8 cellular contexts compared by ENCODE assay signal in the genomic region with DNA sequence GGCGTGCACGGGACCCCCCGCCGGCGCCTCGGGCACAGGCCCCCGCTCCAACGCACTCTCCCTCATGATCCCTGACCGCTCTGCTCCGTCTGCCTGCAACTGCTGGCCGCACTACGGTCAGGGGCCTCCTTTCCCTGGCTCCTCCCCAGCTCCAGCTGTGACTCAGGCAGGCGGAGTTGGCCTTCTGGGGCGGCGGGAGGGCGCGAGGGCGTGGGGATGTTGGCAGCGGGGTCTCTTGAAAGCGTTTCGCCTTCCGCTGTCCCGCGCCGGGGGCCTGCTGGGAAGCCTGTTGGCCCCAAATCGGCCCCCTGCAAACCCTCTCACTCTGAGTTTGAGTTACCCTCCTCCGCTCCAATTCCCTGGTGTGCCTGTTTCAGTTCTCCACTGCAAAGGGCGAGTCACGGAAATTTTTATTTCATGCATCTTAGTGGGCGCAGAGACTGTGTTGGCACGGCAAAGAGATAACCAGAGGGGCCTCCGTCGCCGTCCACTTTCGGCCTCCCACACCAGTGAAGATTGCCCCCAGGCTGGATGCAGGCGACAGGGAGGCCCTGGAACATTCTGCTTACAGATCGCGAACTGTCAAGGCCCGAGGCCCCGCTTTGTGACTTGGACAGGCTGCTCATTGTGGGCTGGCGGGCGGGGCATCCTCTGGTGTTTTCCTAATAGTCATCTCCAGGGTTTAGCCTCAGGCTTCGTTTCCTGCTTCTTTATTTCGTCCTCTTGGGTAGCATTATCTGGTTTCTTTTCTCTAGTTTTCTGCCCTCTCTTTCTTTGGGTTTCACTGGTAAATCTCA. TPM values are rescaled to one million over a fixed set of nuclear protein-coding genes. Genes with fewer than 3 reads are reported as not detected.
DNase-seq lines count a peak whose midpoint lies in the region; ATAC-seq, FAIRE-seq and TF ChIP-seq lines count a peak whose summit lies in the region.

A gene with protein sequence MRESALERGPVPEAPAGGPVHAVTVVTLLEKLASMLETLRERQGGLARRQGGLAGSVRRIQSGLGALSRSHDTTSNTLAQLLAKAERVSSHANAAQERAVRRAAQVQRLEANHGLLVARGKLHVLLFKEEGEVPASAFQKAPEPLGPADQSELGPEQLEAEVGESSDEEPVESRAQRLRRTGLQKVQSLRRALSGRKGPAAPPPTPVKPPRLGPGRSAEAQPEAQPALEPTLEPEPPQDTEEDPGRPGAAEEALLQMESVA (minus strand): TSS at position 91 of the 797 bp plus-strand sequence. CDS start 25 bp downstream, at position 66.

- H3K27ac ChIP-seq in GM12878 (ENCODE audit: control insufficient read depth, insufficient read depth) (peak within 1 kb of the TSS; percentile 74), iPS DF 6.9 (ENCODE audit: low read length) (no peak within 1 kb of the TSS), smooth muscle cell (ENCODE audit: low read depth) (peak within 1 kb of the TSS; percentile 99)

- peaks cover 36% of the 10 kb centered on the region for H3K4me1 Mint-ChIP-seq in Calu3 (ENCODE audit: low read depth, unreplicated experiment)

- POLR2A ChIA-PET in GM12878 (lab: Charles Lee), result interaction anchor here (1.0 to 1.3 kb wide), 4 partner anchors 12 to 30 kb away, joined by 3 to 12 read pairs (median 4); no protein-coding TSS in a partner anchor

- peaks cover 24% of the 10 kb centered on the region for H3F3A ChIP-seq in smooth muscle cell (ENCODE audit: low read depth)

- peak within 1 kb of the TSS; percentile 93 for H3K27ac Mint-ChIP-seq in Calu3 (ENCODE audit: unreplicated experiment)

- H3K27me3 Mint-ChIP-seq in Calu3 (ENCODE audit: unreplicated experiment), result no peaks in the 10 kb centered on the region

- H3K79me2 ChIP-seq in GM12878 (ENCODE audit: control insufficient read depth, insufficient read depth, low read length), result no peaks in the 10 kb centered on the region
- peaks cover 14% of the 10 kb centered on the region for H3K79me2 ChIP-seq in smooth muscle cell (ENCODE audit: low read depth)

- DNase-seq in Calu3 (peak; percentile 77), NT2/D1 (ENCODE audit: low read depth, low spot score) (no peak), GM12878 (ENCODE audit: low read depth, low spot score) (peak; percentile 43), iPS DF 6.9 (ENCODE audit: low read depth, low spot score) (no peak), smooth muscle cell (lab: John Stamatoyannopoulos, UW; ENCODE audit: unreplicated experiment) (peak; percentile 80), BE2C (no peak), DMS153 treated with DMSO at 0.1 percent for 48 hours (lab: John Stamatoyannopoulos, UW; ENCODE audit: unreplicated experiment) (no peak)

- RAD21 ChIA-PET in GM12878 (lab: Charles Lee; ENCODE audit: unreplicated experiment), result interaction anchor here (1.0 to 1.6 kb wide), 4 partner anchors 31 to 58 kb away, joined by 3 to 6 read pairs (median 4); no protein-coding TSS in a partner anchor

- H3K4me1 ChIP-seq in NT2/D1 (ENCODE audit: insufficient read depth, insufficient read length) (peaks cover 3% of the 10 kb centered on the region), GM12878 (ENCODE audit: control insufficient read depth, insufficient read depth, low read length) (peaks cover 26% of the 10 kb centered on the region), iPS DF 6.9 (ENCODE audit: control insufficient read depth, insufficient read depth, low read length) (peaks cover 4% of the 10 kb centered on the region; the same call in 1 of the 2 replicates), smooth muscle cell (ENCODE audit: low read depth) (peaks cover 35% of the 10 kb centered on the region), BE2C (no peaks in the 10 kb centered on the region)

- peak; percentile 84 for FAIRE-seq in GM12878 (lab: Jason Lieb, UNC)

- H2AFZ ChIP-seq in GM12878 (ENCODE audit: control insufficient read depth, low read depth, low read length), result peak within 1 kb of the TSS; percentile 73
- peak within 1 kb of the TSS; percentile 61 for H2AFZ ChIP-seq in smooth muscle cell (ENCODE audit: low read depth)

- intact Hi-C loops in Calu3 (cut with micrococcal nuclease; ENCODE audit: unreplicated experiment) (loop anchor here (2.0 kb wide), 1 partner anchor 86 kb away; a partner anchor contains a TSS), GM12878 (cut with micrococcal nuclease; ENCODE audit: unreplicated experiment) (no loop called here)

- WGBS in GM12878 (ENCODE audit: insufficient coverage, insufficient replicate concordance, low lambda C conversion rate, missing lambda C conversion rate), result 2% methylated on average over 40 of the region's 44 CpGs
- WGBS in iPS DF 6.9 (ENCODE audit: insufficient coverage, insufficient read length), result no CpG with 5 or more reads among the region's 44 CpGs
- WGBS in smooth muscle cell (ENCODE audit: low lambda C conversion rate), result 2% methylated on average over 44 of the region's 44 CpGs

- TF ChIP-seq RAD21 in GM12878 (IDR thresholded peaks at IDR 0.05; ENCODE audit: insufficient read depth, low read depth, low read length), result no peak

- H3K9ac ChIP-seq in NT2/D1 (ENCODE audit: insufficient read length, low read depth) (peak within 1 kb of the TSS; percentile 99), GM12878 (ENCODE audit: control insufficient read depth, insufficient read depth, low read length) (peak within 1 kb of the TSS; percentile 53; the same call in 1 of the 2 replicates), smooth muscle cell (ENCODE audit: low read depth) (peak within 1 kb of the TSS; percentile 90)

- H4K20me1 ChIP-seq in GM12878 (ENCODE audit: control insufficient read depth, insufficient read depth) (no peaks in the 10 kb centered on the region), smooth muscle cell (ENCODE audit: low read depth) (no peaks in the 10 kb centered on the region)

- H3K4me3 Mint-ChIP-seq in Calu3 (ENCODE audit: low read depth, unreplicated experiment), result peak within 1 kb of the TSS; percentile 80

- H3K36me3 Mint-ChIP-seq in Calu3 (ENCODE audit: insufficient read depth, unreplicated experiment), result peaks cover 37% of the 10 kb centered on the region

- TF ChIP-seq POLR2A in GM12878 (IDR thresholded peaks at IDR 0.05; ENCODE audit: low read depth, low read length), result peak; percentile 40

- ATAC-seq in GM21737 (IDR thresholded peaks at IDR 0.05; ENCODE audit: unreplicated experiment) (peak; percentile 46), GM12878 (peak; percentile 87)

- H3K9me3 ChIP-seq in NT2/D1 (ENCODE audit: insufficient read depth, low read length) (no peaks in the 10 kb centered on the region), GM12878 (replicated peaks; ENCODE audit: control insufficient read depth, insufficient read depth, low read length) (no peaks in the 10 kb centered on the region), iPS DF 6.9 (ENCODE audit: control insufficient read depth, insufficient read depth, low read length) (no peaks in the 10 kb centered on the region), smooth muscle cell (replicated peaks; ENCODE audit: low read depth) (no peaks in the 10 kb centered on the region), BE2C (no peaks in the 10 kb centered on the region)

- CTCF ChIA-PET in Calu3 (lab: Charles Lee) (interaction anchor here (0.6 to 1.5 kb wide), 3 partner anchors 22 to 156 kb away, joined by 3 to 5 read pairs (median 4); no protein-coding TSS in a partner anchor), GM12878 (lab: Yijun Ruan, JAX) (interaction anchor here (0.9 to 6.1 kb wide), 6 partner anchors 14 to 123 kb away, joined by 3 to 55 read pairs (median 18); no protein-coding TSS in a partner anchor)

- in situ Hi-C loops in GM12878 (cut with MboI), result no loop called here

- H3K4me2 ChIP-seq in GM12878 (ENCODE audit: control insufficient read depth, insufficient read depth) (peak within 1 kb of the TSS; percentile 56), smooth muscle cell (peak within 1 kb of the TSS; percentile 84)

- BruUV-seq in Calu3 (replicated peaks; lab: Mats Ljungman, UMichigan) (no TSS peak), GM12878 (replicated peaks; lab: Mats Ljungman, UMichigan) (no TSS peak)

- H3K4me3 ChIP-seq in NT2/D1 (ENCODE audit: insufficient read length, low read depth) (peak within 1 kb of the TSS; percentile 86), GM12878 (peak within 1 kb of the TSS; percentile 17; the same call in 1 of the 2 replicates), iPS DF 6.9 (ENCODE audit: low read length) (peak within 1 kb of the TSS; percentile 24; the same call in 1 of the 2 replicates), smooth muscle cell (peak within 1 kb of the TSS; percentile 61), BE2C (ENCODE audit: low read depth, low read length) (no peak within 1 kb of the TSS)

- no peaks in the 10 kb centered on the region for H3K9me3 Mint-ChIP-seq in Calu3 (ENCODE audit: low read depth, unreplicated experiment)

- SMC1A ChIA-PET in GM12878 (lab: Charles Lee; ENCODE audit: uncharacterized antibody, unreplicated experiment), result interaction anchor here (1.3 kb wide), 1 partner anchor 33 kb away, joined by 4 read pairs; no protein-coding TSS in a partner anchor

- H3K36me3 ChIP-seq in NT2/D1 (ENCODE audit: insufficient read depth, insufficient read length, low read length) (peaks cover 7% of the 10 kb centered on the region), GM12878 (ENCODE audit: control insufficient read depth in 2 of 2, insufficient read depth in 2 of 2, low read length in 1 of 2) (no peaks in the 10 kb centered on the region; a peak in 1 of 4 replicates), iPS DF 6.9 (ENCODE audit: control insufficient read depth, insufficient read depth, low read length) (no peaks in the 10 kb centered on the region), smooth muscle cell (ENCODE audit: low read depth) (no peaks in the 10 kb centered on the region), BE2C (no peaks in the 10 kb centered on the region)

- H3K27me3 ChIP-seq in NT2/D1 (ENCODE audit: insufficient read depth, insufficient read length), result no peaks in the 10 kb centered on the region
- H3K27me3 ChIP-seq in GM12878 (replicated peaks in 1 of 2; ENCODE audit: control insufficient read depth in 2 of 2, insufficient read depth in 2 of 2, low read length in 1 of 2), result no peaks in the 10 kb centered on the region
- H3K27me3 ChIP-seq in iPS DF 6.9 (ENCODE audit: control insufficient read depth, insufficient read depth, low read length), result no peaks in the 10 kb centered on the region
- no peaks in the 10 kb centered on the region for H3K27me3 ChIP-seq in smooth muscle cell (ENCODE audit: low read depth)
- H3K27me3 ChIP-seq in BE2C, result no peaks in the 10 kb centered on the region

- peak; percentile 51 to 66 for TF ChIP-seq EP300 in GM12878 (IDR thresholded peaks at IDR 0.05; ENCODE audit: borderline replicate concordance in 1 of 2, control insufficient read depth in 1 of 2, low read depth in 2 of 2, low read length in 2 of 2)

- TF ChIP-seq CTCF in Calu3 (IDR thresholded peaks at IDR 0.05; ENCODE audit: unreplicated experiment) (no peak), GM12878 (IDR thresholded peaks at IDR 0.05 in 2 of 3, conservative IDR thresholded peaks at IDR 0.05 in 1 of 3; ENCODE audit: control insufficient read depth in 2 of 3, extremely low read depth in 1 of 3, insufficient read depth in 1 of 3, low read depth in 3 of 3, low read length in 3 of 3) (no peak), smooth muscle cell (IDR thresholded peaks at IDR 0.05; ENCODE audit: borderline replicate concordance, insufficient read depth, poor library complexity, severe bottlenecking) (no peak), BE2C (IDR thresholded peaks at IDR 0.05; ENCODE audit: low read depth, low read length) (no peak)

RNA-seq across cellular contexts. Expression of the gene that starts here (rescaled TPM):
- 19.5 and 26.4 TPM in 2 replicates for total RNA-seq in Calu3 (2022)
- total RNA-seq in GM12878 (2013; cell fraction: nucleolus; rRNA removed), result not detected in 2 replicates
- 8.5 and 8.6 TPM in 2 replicates for total RNA-seq in GM12878 (2014; rRNA removed)
- 1.3 and 1.8 TPM in 2 replicates for total RNA-seq in GM12878 (2014; rRNA removed; fragmentation: Illumina TruSeq; extraction: Trizol)
- 7.8 and 8.6 TPM in 2 replicates for total RNA-seq in GM12878 (2021)
- 0.42 TPM for polyA plus RNA-seq in GM12878 (2011; ENCODE audit: low read depth)
- 0.05 TPM in 1 of 2 replicates, not detected in the other for polyA plus RNA-seq in GM12878 (2011; rRNA removed)
- not detected in 2 replicates for polyA plus RNA-seq in GM12878 (2011; cell fraction: cytosol; rRNA removed)
- not detected in 2 replicates for polyA plus RNA-seq in GM12878 (2011; cell fraction: nucleus; rRNA removed)
- 1.6 and 2.2 TPM in 2 replicates for polyA plus RNA-seq in GM12878 (2012)
- polyA plus RNA-seq in GM12878 (2014; fragmentation: Illumina TruSeq; extraction: Trizol), result 0.79 and 1.4 TPM in 2 replicates
- under 1 TPM; 0.10 to 0.15 TPM for polyA plus RNA-seq in GM12878 (2014; fragmentation: Nextera tagmentation; extraction: Ambion mirVana)
- polyA plus RNA-seq in GM12878 (2014; rRNA removed), result 7.3 and 7.7 TPM in 2 replicates
- 10 to 100 TPM; 13.1 to 13.9 TPM for polyA plus RNA-seq in GM12878 (2016; fragmentation: Nextera tagmentation; extraction: Ambion mirVana)
- polyA minus RNA-seq in GM12878 (2011; rRNA and poly(A)+ RNA removed), result not detected in 2 replicates
- 0.83 and 1.1 TPM in 2 replicates for polyA minus RNA-seq in GM12878 (2011; cell fraction: cytosol; rRNA and poly(A)+ RNA removed)
- polyA minus RNA-seq in GM12878 (2011; cell fraction: nucleus; rRNA and poly(A)+ RNA removed), result not detected in 2 replicates
- total RNA-seq in smooth muscle cell, result 134 and 177 TPM in 2 replicates
- polyA plus RNA-seq in smooth muscle cell, result 251 and 257 TPM in 2 replicates
- polyA plus RNA-seq in BE2C (2012; ENCODE audit: insufficient read depth, insufficient read length, low read depth), result not detected

Comparison
In these comparisons a context has a peak if more than half of its experiments do, and no peak if none do; other contexts are left out.
1. RNA of the gene that starts here (polyA plus RNA-seq): 251 to 257 TPM in smooth muscle cell; 0.05 to 13.9 TPM in GM12878; every median in the first group is over 10 times any median in the second.
2. DNase-seq: peak in Calu3 (single experiment), GM12878 (single experiment) and smooth muscle cell (single experiment); none in NT2/D1 (single experiment), iPS DF 6.9 (single experiment), BE2C (single experiment) and DMS153 treated with DMSO at 0.1 percent for 48 hours (single experiment).
3. Peak in every context shown above with its lines, with median percentiles within 50 percentile points of each other: H3K9ac ChIP-seq.